15 cellular contexts compared by ENCODE assay signal in the genomic region with DNA sequence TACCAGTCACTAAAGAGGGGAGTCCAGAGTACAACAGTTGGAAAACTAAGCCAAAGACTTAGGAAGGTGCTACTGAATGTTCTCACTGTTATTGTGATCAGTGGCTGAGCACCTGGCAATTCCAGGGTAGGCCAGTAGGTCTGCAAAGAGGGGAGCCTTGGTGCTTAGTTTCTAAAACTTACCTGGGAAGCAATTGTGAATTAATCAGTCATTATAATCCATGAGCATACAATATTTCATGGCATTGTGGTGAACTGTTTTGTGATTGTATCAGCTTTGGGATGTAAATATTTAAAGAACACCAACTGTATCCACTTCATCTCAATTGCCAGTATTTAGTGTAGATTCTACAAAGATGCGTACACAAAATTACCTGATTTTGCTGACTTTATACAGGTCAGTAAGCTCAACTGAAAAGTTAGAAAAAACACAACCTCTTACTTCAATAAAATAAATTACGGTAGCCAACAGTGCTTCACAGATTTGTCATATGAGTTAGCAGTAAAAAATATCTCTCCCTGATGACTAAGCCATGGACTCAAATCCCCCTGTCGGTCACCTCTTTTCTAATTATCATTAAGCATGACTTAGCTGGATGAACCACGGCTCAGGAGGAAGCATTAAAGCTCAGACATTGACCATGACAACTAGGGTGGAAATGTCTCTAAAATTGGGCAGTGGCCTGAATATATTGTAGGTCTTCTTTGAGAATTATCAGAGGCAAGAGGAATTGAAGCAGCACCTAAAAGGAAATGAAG. TPM values are rescaled to one million over a fixed set of nuclear protein-coding genes. Genes with fewer than 3 reads are reported as not detected.
DNase-seq lines count a peak whose midpoint lies in the region; ATAC-seq, FAIRE-seq and TF ChIP-seq lines count a peak whose summit lies in the region.
"Had no signal": no experiment of that assay in that cellular context is flagged by ENCODE, and none has a peak within 500 bp of the region (broad histone marks: within the 10 kb centered on the region; RNA-seq: fewer than 3 reads in every experiment).

No MANE protein-coding gene starts in this region.

- no peaks in the 10 kb centered on the region for H3K9me2 ChIP-seq in DOHH2 (replicated peaks; ENCODE audit: control insufficient read depth, low read length)

- H3K79me2 ChIP-seq in DOHH2 (ENCODE audit: control insufficient read depth, low read length), result no peaks in the 10 kb centered on the region
- H3K79me2 ChIP-seq: parathyroid adenoma had no signal

- H3F3A ChIP-seq in DOHH2 (ENCODE audit: control insufficient read depth, insufficient read depth), result peaks cover 51% of the 10 kb centered on the region

- H3K27me3 ChIP-seq in DOHH2 (ENCODE audit: control insufficient read depth, low read length) (no peaks in the 10 kb centered on the region), bronchial epithelial cell (ENCODE audit: control insufficient read depth, insufficient read depth, low read length) (no peaks in the 10 kb centered on the region), sigmoid colon (no peaks in the 10 kb centered on the region)
- H3K27me3 ChIP-seq: BE2C had no signal

- TF ChIP-seq EP300 in sigmoid colon (IDR thresholded peaks at IDR 0.05), result no peak

- TF ChIP-seq POLR2A in NB4 (IDR thresholded peaks at IDR 0.05; ENCODE audit: extremely low read depth, insufficient read length) (no peak), sigmoid colon (IDR thresholded peaks at IDR 0.05) (no peak)

- WGBS in sigmoid colon, 2 donors, result 65 to 87% methylated on average over 4 of the region's 4 CpGs

- H3K4me1 ChIP-seq in DOHH2 (ENCODE audit: control insufficient read depth, low read length) (peaks cover 100% of the 10 kb centered on the region), sigmoid colon (peaks cover 0 to 15% (median 13%) of the 10 kb centered on the region in 4 donors)
- H3K4me1 ChIP-seq: BE2C had no signal

- no peak for FAIRE-seq in bronchial epithelial cell (lab: Jason Lieb, UNC)

- H3K4me2 ChIP-seq in DOHH2 (ENCODE audit: low read length), result peak overlapping the region; percentile 77

- intact Hi-C loops in sigmoid colon (cut with DNase I), result no loop called here

- DNase-seq in A172 (ENCODE audit: low spot score) (peak; percentile 26), NB4 (ENCODE audit: low read depth) (peak; percentile 74), bronchial epithelial cell (ENCODE audit: low read depth) (peak; percentile 29), dedifferentiated amniotic fluid mesenchymal stem cell (ENCODE audit: extremely low spot score) (no peak), sigmoid colon (no peak)
- DNase-seq: activated naive CD8-positive, alpha-beta T cell treated with anti-CD3 and anti-CD28 coated beads, Interleukin-2, amount 50 U/mL, for 24 hours; BE2C; HCEC 1CT; NCI-H2081 treated with DMSO at 0.1 percent for 48 hours; stimulated activated CD4-positive, alpha-beta T cell treated with anti-CD3 and anti-CD28 coated beads, Interleukin-2, amount 100 ng/mL, for 24 hours had no signal

- H3K27ac ChIP-seq in DOHH2 (ENCODE audit: low read depth, low read length), result peak overlapping the region; percentile 94
- no peak overlapping the region for H3K27ac ChIP-seq in sigmoid colon
- H3K27ac ChIP-seq: parathyroid adenoma had no signal

- peak overlapping the region; percentile 54 for H3K4me3 ChIP-seq in DOHH2 (ENCODE audit: low read length)
- no peak overlapping the region for H3K4me3 ChIP-seq in NB4 (ENCODE audit: low read depth, low read length)
- no peak overlapping the region for H3K4me3 ChIP-seq in bronchial epithelial cell (ENCODE audit: low read depth, low read length)
- H3K4me3 ChIP-seq in sigmoid colon, result no peak overlapping the region

- H4K20me1 ChIP-seq in DOHH2 (ENCODE audit: control insufficient read depth, insufficient read depth, low read depth, low read length), result no peaks in the 10 kb centered on the region

- peaks cover 8% of the 10 kb centered on the region; the same call in 1 of the 2 replicates for H3K36me3 ChIP-seq in DOHH2 (ENCODE audit: control insufficient read depth, low read length)
- no peaks in the 10 kb centered on the region for H3K36me3 ChIP-seq in bronchial epithelial cell (ENCODE audit: control insufficient read depth, insufficient read depth, low read length)
- no peaks in the 10 kb centered on the region for H3K36me3 ChIP-seq in sigmoid colon
- H3K36me3 ChIP-seq: BE2C had no signal

- peaks cover 3% of the 10 kb centered on the region; the same call in 1 of the 2 replicates for H3K9me3 ChIP-seq in DOHH2 (ENCODE audit: control insufficient read depth, insufficient read depth, low read length)
- H3K9me3 ChIP-seq in sigmoid colon, result no peaks in the 10 kb centered on the region
- H3K9me3 ChIP-seq: BE2C had no signal

- TF ChIP-seq CTCF in DOHH2 (IDR thresholded peaks at IDR 0.05; ENCODE audit: low read depth, low read length, poor library complexity, severe bottlenecking) (peak; percentile 28), NB4 (IDR thresholded peaks at IDR 0.05; ENCODE audit: low read depth, low read length) (no peak), bronchial epithelial cell (IDR thresholded peaks at IDR 0.05; ENCODE audit: insufficient read depth, low read length, severe bottlenecking) (no peak), sigmoid colon (IDR thresholded peaks at IDR 0.05) (no peak)

- ATAC-seq in HG03045 (IDR thresholded peaks at IDR 0.05; ENCODE audit: unreplicated experiment), result no peak
- ATAC-seq in GM18502 (IDR thresholded peaks at IDR 0.05; ENCODE audit: poor library complexity, unreplicated experiment), result no peak
- ATAC-seq: activated naive CD8-positive, alpha-beta T cell treated with anti-CD3 and anti-CD28 coated beads, Interleukin-2, amount 50 U/mL, for 24 hours; stimulated activated memory B cell treated with anti-CD40 and anti-IgM and Interleukin-4, amounts not matched to agents 10 μg/mL and 1 μg/mL and 100 μg/mL, for 72 hours had no signal

RNA-seq across cellular contexts. Expression of gene SORL1, which starts 30.8 kb away (rescaled TPM):
- total RNA-seq in A172 (2014; rRNA removed; shearing (Covaris generic)), result 1.7 and 2.1 TPM in 2 replicates
- total RNA-seq in bronchial epithelial cell, result 11.3 and 15.7 TPM in 2 replicates
- 10 to 100 TPM in 3 of 4 donors, 1 to 10 TPM in 1; 8.1 to 17.1 (median 14.2) TPM for total RNA-seq in sigmoid colon
- polyA plus RNA-seq in sigmoid colon, result 10 to 100 TPM in 1 of 3 donors, 1 to 10 TPM in 2; 3.2 to 19.8 (median 3.6) TPM

Comparison
In these comparisons a context has a peak if more than half of its experiments do, and no peak if none do; other contexts are left out.
1. DNase-seq: peak in A172 (single experiment), NB4 (single experiment) and bronchial epithelial cell (single experiment); none in dedifferentiated amniotic fluid mesenchymal stem cell (single experiment) and sigmoid colon (single experiment).